Comparison of ENCODE assay signal across 10 cellular contexts in genomic region chr12:133264668-133265067, GRCh38. TPM values are rescaled to one million over a fixed set of nuclear protein-coding genes. Genes with fewer than 3 reads are reported as not detected.
"Had no signal": no experiment of that assay in that cellular context is flagged by ENCODE, and none has a peak within 500 bp of the region (broad histone marks: within the 10 kb centered on the region; RNA-seq: fewer than 3 reads in every experiment).

No MANE protein-coding gene starts in this region.

RNA-seq across cellular contexts. Expression of gene ANHX, which starts 29.0 kb away (rescaled TPM):
- total RNA-seq: activated B cell treated with CpG ODN at 0.5 μM for 24 hours; activated CD4-positive, alpha-beta memory T cell treated with anti-CD3 and anti-CD28 coated beads, Interleukin-2, amount 10 ng/mL, durations not matched to agents 7 days and 5 days; activated CD4-positive, alpha-beta T cell treated with anti-CD3 and anti-CD28 coated beads, Interleukin-2, amount 10 ng/mL, durations not matched to agents 7 days and 5 days; activated CD8-positive, alpha-beta memory T cell treated with anti-CD3 and anti-CD28 coated beads, Interleukin-2, amount 10 ng/mL, durations not matched to agents 7 days and 5 days; activated CD8-positive, alpha-beta T cell treated with anti-CD3 and anti-CD28 coated beads, Interleukin-2, amount 10 ng/mL, durations not matched to agents 7 days and 5 days; activated naive CD8-positive, alpha-beta T cell treated with anti-CD3 and anti-CD28 coated beads, Interleukin-2, amount 10 ng/mL, durations not matched to agents 7 days and 5 days; activated T-helper 2 cell treated with anti-CD3 and anti-CD28 coated beads, Interferon-gamma antibody, Interleukin-2, Interleukin-4, amounts not matched to agents 10 μg/mL and 5 μg/mL and 100 μg/mL, durations not matched to agents 14 hours and 24 hours and 36 hours; ascending aorta; bronchial epithelial cell; cardiac muscle cell had no signal
- polyA plus RNA-seq: cardiac muscle cell had no signal
